Comparison of ENCODE assay signal across 8 cellular contexts in the genomic region with DNA sequence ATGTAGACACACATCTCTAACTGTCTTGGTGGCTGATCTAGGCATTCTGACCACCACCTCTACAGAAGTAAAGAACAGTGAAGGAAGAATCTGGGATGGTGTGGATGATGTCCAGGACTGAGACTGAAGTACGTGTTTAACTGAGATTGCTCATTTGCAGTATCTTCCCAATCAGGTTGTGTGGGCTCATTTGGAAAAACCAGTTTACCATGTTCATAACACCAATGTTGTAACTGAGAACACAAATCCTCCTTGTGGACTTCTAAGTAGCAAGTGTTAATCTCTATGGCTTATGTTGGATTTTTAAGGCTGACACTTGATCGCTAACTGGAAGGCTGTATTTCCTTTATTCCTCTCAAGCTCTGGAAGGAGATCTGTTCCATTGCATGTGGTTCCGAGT.
"Had no signal": no experiment of that assay in that cellular context is flagged by ENCODE, and none has a peak within 500 bp of the region (broad histone marks: within the 10 kb centered on the region; RNA-seq: fewer than 3 reads in every experiment).

No MANE protein-coding gene starts in this region.

- H3K27ac ChIP-seq: GM23248, HL-60 had no signal

- H3K27ac Mint-ChIP-seq: HFFc6, IgD-negative memory B cell had no signal

- H3K9me3 ChIP-seq: HAP-1 had no signal

- H3K36me3 ChIP-seq: HAP-1 had no signal

- H3K4me3 ChIP-seq: GM23248, HAP-1 had no signal

- H3K4me3 Mint-ChIP-seq: HFFc6 had no signal

- DNase-seq: GM23248, GOT3, H7, HFFc6 had no signal

- FAIRE-seq: HepG2 had no signal

- H3K9me3 Mint-ChIP-seq: HFFc6, IgD-negative memory B cell had no signal

- H3K4me1 ChIP-seq: HAP-1 had no signal

- H2AFZ ChIP-seq: GM23248 had no signal

- H3K36me3 Mint-ChIP-seq: IgD-negative memory B cell had no signal

- H3K4me1 Mint-ChIP-seq: IgD-negative memory B cell had no signal

- H3K9ac ChIP-seq: GM23248 had no signal
